Comparison of ENCODE assay signal across 1 cellular context in the genomic region with DNA sequence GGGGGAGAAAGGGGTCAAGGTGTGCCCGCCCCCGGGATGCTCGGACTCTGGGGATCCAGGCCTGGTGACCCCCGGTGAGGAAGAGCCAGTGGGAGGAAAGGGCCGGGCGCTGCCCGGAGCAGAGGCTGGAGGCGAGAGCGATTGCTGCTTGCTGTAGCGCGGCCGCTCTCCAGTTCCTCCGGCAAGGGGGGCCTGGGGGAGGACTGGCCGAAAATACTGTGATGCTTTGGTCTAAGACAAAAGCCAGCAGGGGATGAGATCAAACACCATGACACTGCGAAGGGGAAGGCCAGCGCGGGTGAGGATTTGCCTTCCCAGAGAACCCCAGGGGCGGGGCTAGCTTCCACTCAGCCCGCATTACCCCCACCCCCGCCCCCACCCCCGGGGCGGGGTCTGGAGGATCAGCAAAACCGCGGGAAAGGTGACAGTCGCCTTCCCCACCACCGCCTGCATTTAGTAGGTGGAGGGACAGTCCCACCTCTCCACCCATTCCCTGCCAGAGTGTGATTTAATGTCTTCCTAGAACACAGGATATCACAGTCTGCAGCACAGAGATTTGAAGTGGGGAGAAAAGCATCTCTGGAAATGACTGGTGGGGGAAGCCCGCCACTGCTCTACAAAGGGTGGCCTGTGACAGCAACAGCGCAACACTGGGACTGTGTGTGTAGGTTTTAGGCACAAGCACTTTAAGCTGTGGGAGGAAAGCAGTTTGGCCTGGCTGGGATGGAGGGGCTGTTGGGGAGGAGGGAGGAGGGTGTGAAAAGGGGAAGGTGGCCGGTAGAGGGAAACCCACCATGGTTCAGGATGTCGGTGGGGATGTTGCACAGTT.
TF ChIP-seq lines count a peak whose summit lies in the region.

No MANE protein-coding gene starts in this region.

TF ChIP-seq in HepG2, 621 proteins besides CTCF, POLR2A, EP300 and RAD21 (continued from another document):
- no peak for TF ChIP-seq ZFP91 (CRISPR knock-in tag; IDR thresholded peaks at IDR 0.05; ENCODE audit: borderline replicate concordance)
- no peak for TF ChIP-seq MIER2 (CRISPR knock-in tag; IDR thresholded peaks at IDR 0.05)
- TF ChIP-seq ZFP36L1 (CRISPR knock-in tag; IDR thresholded peaks at IDR 0.05): no peak
- TF ChIP-seq, protein P1, sequence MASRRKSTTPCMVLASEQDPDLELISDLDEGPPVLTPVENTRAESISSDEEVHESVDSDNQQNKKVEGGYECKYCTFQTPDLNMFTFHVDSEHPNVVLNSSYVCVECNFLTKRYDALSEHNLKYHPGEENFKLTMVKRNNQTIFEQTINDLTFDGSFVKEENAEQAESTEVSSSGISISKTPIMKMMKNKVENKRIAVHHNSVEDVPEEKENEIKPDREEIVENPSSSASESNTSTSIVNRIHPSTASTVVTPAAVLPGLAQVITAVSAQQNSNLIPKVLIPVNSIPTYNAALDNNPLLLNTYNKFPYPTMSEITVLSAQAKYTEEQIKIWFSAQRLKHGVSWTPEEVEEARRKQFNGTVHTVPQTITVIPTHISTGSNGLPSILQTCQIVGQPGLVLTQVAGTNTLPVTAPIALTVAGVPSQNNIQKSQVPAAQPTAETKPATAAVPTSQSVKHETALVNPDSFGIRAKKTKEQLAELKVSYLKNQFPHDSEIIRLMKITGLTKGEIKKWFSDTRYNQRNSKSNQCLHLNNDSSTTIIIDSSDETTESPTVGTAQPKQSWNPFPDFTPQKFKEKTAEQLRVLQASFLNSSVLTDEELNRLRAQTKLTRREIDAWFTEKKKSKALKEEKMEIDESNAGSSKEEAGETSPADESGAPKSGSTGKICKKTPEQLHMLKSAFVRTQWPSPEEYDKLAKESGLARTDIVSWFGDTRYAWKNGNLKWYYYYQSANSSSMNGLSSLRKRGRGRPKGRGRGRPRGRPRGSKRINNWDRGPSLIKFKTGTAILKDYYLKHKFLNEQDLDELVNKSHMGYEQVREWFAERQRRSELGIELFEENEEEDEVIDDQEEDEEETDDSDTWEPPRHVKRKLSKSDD (CRISPR knock-in tag; IDR thresholded peaks at IDR 0.05; ENCODE audit: low read depth): no peak
- TF ChIP-seq SCMH1 (CRISPR knock-in tag; IDR thresholded peaks at IDR 0.05; ENCODE audit: borderline replicate concordance): no peak
- no peak for TF ChIP-seq ZNF724P (CRISPR knock-in tag; IDR thresholded peaks at IDR 0.05; ENCODE audit: borderline replicate concordance)
- TF ChIP-seq ZSCAN29 (CRISPR knock-in tag; conservative IDR thresholded peaks at IDR 0.05): no peak
- no peak for TF ChIP-seq ZC3H4 (CRISPR knock-in tag; IDR thresholded peaks at IDR 0.05; ENCODE audit: borderline replicate concordance)
- TF ChIP-seq NFAT5 (CRISPR knock-in tag; IDR thresholded peaks at IDR 0.05): no peak
- TF ChIP-seq PAWR (CRISPR knock-in tag; IDR thresholded peaks at IDR 0.05; ENCODE audit: borderline replicate concordance): no peak
